ENCODE assay signal across 8 cellular contexts in genomic region chr9:124258765-124259272, GRCh38. TPM values are rescaled to one million over a fixed set of nuclear protein-coding genes. Genes with fewer than 3 reads are reported as not detected.
A peak's percentile ranks its signal among the peaks of the same experiment; 100 is the strongest.
DNase-seq lines count a peak whose midpoint lies in the region; ATAC-seq and TF ChIP-seq lines count a peak whose summit lies in the region.

No MANE protein-coding gene starts in this region.

- WGBS in esophagus squamous epithelium, 2 donors: 4 to 6% methylated on average over 4 to 11 of the region's 11 CpGs

- no peak for TF ChIP-seq POLR2A in esophagus squamous epithelium (IDR thresholded peaks at IDR 0.05)

- ATAC-seq in RWPE2 (ENCODE audit: low read depth) (peak; percentile 13), GM19463 (IDR thresholded peaks at IDR 0.05; ENCODE audit: unreplicated experiment) (no peak)

- H3K4me1 ChIP-seq in RWPE2 (ENCODE audit: insufficient read depth, poor library complexity, severe bottlenecking) (peaks cover 33% of the 10 kb centered on the region), esophagus squamous epithelium (peaks cover 36 to 71% (median 55%) of the 10 kb centered on the region in 3 donors), osteoblast (ENCODE audit: insufficient read depth, low read length) (peaks cover 58% of the 10 kb centered on the region)

- H4K20me1 ChIP-seq in osteoblast (ENCODE audit: insufficient read depth, low read length): peaks cover 4% of the 10 kb centered on the region

- H3K27me3 ChIP-seq in RWPE2 (ENCODE audit: insufficient read depth, poor library complexity, severe bottlenecking): no peaks in the 10 kb centered on the region
- no peaks in the 10 kb centered on the region for H3K27me3 ChIP-seq in esophagus squamous epithelium
- no peaks in the 10 kb centered on the region for H3K27me3 ChIP-seq in osteoblast (ENCODE audit: insufficient read depth, low read length)

- peaks cover 14% of the 10 kb centered on the region for H3K36me3 ChIP-seq in RWPE2 (ENCODE audit: low read depth)
- peaks cover 0 to 7% (median 0%) of the 10 kb centered on the region in 3 donors for H3K36me3 ChIP-seq in esophagus squamous epithelium
- H3K36me3 ChIP-seq in osteoblast (ENCODE audit: insufficient read depth, low read length): peaks cover 11% of the 10 kb centered on the region

- peak overlapping the region; percentile 96 for H3K27ac ChIP-seq in RWPE2 (ENCODE audit: poor library complexity, severe bottlenecking)
- H3K27ac ChIP-seq in esophagus squamous epithelium: peak overlapping the region; percentile 79 to 94 (median 80)
- H3K27ac ChIP-seq in osteoblast (ENCODE audit: low read depth, low read length): peak overlapping the region; percentile 99

- H3K4me2 ChIP-seq in osteoblast (ENCODE audit: insufficient read depth, low read length): peak overlapping the region; percentile 92

- TF ChIP-seq CTCF in RWPE2 (IDR thresholded peaks at IDR 0.05; ENCODE audit: poor library complexity, severe bottlenecking) (no peak), esophagus squamous epithelium (IDR thresholded peaks at IDR 0.05) (no peak), osteoblast (IDR thresholded peaks at IDR 0.05; ENCODE audit: extremely low read depth, low read depth, low read length) (no peak), GM10266 (IDR thresholded peaks at IDR 0.05; ENCODE audit: control insufficient read depth, insufficient read depth, low read depth, missing control alignments) (no peak)

- H3K79me2 ChIP-seq in osteoblast (ENCODE audit: insufficient read depth, low read length): peaks cover 58% of the 10 kb centered on the region

- H2AFZ ChIP-seq in osteoblast (ENCODE audit: low read length): no peak overlapping the region

- intact Hi-C loops in esophagus squamous epithelium (cut with DNase I): no loop called here

- DNase-seq in GM03348 (ENCODE audit: low spot score) (peak; percentile 32), RWPE2 (ENCODE audit: low spot score) (no peak), esophagus squamous epithelium (lab: John Stamatoyannopoulos, UW) (no peak), osteoblast (ENCODE audit: insufficient read length, low spot score, missing footprints) (peak; percentile 81), GM19238 (ENCODE audit: insufficient read length, low spot score) (no peak), kidney tubule cell (ENCODE audit: low spot score) (no peak), GM10266 (ENCODE audit: extremely low spot score) (no peak)

- H3K4me3 ChIP-seq in RWPE2 (ENCODE audit: severe bottlenecking): peak overlapping the region; percentile 97
- H3K4me3 ChIP-seq in esophagus squamous epithelium: peak overlapping the region; percentile 47 to 92 (median 67)
- peak overlapping the region; percentile 90 for H3K4me3 ChIP-seq in osteoblast (ENCODE audit: insufficient read depth, low read length)

- no peaks in the 10 kb centered on the region for H3K9me3 ChIP-seq in RWPE2 (ENCODE audit: severe bottlenecking)
- no peaks in the 10 kb centered on the region for H3K9me3 ChIP-seq in esophagus squamous epithelium
- no peaks in the 10 kb centered on the region for H3K9me3 ChIP-seq in osteoblast (ENCODE audit: low read depth, low read length)

RNA-seq across cellular contexts. Expression of gene NEK6, which starts 1.1 kb away (rescaled TPM):
- total RNA-seq in esophagus squamous epithelium (10 to 100 TPM in 2 of 4 donors, 1 to 10 TPM in 2; 2.0 to 15.3 (median 7.3) TPM), osteoblast (128 and 130 TPM in 2 replicates)

Comparison
In these comparisons a context has a peak if more than half of its experiments do, and no peak if none do; other contexts are left out.
1. DNase-seq: peak in GM03348 (single experiment) and osteoblast (single experiment); none in RWPE2 (single experiment), esophagus squamous epithelium (single experiment), GM19238 (single experiment), kidney tubule cell (single experiment) and GM10266 (single experiment).
2. Peak in every context shown above with its lines, with median percentiles within 50 percentile points of each other: H3K27ac ChIP-seq and H3K4me3 ChIP-seq.